In the genomic region with DNA sequence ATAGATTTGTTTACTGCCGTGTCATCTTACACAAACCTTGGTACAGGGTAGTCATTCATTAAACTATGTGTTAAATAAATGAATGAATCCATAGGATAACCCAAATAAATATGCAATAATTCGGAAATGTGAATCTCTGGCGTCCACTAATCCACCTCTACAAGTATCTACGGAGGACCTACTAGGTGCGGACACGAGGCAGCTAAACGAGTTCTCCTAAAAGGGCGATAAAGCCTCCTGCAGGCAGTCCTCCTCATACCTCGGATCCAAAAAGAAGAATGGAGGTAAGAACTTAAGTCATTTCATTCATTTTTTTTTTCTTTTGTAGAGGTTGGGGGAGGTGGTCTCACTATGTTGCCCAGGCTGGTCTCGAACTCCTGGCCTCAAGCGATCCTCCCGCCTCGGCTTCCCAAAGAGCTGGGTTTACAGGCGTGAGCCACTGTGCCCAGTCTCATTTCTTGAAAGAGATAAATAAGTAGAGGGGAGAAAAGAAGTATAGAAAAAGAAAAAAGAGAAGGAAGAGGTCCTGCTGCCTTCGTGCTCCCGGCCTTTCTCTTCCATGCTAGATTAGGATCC, we compare ENCODE assay signal across 7 cellular contexts. TPM values are rescaled to one million over a fixed set of nuclear protein-coding genes. Genes with fewer than 3 reads are reported as not detected.
DNase-seq lines count a peak whose midpoint lies in the region; ATAC-seq and TF ChIP-seq lines count a peak whose summit lies in the region.

No MANE protein-coding gene starts in this region.

- in situ Hi-C loops in HAP-1 (cut with MboI; ENCODE audit: low sequenced_read_pairs): no loop called here

- H3K36me3 Mint-ChIP-seq in WTC11: peaks cover 41% of the 10 kb centered on the region

- peak overlapping the region; percentile 97 for H3K27ac ChIP-seq in right cardiac atrium (ENCODE audit: low read length)

- peaks cover 40% of the 10 kb centered on the region for H3K36me3 ChIP-seq in HAP-1 (replicated peaks)

- H3K9me3 Mint-ChIP-seq in WTC11: no peaks in the 10 kb centered on the region
- no peaks in the 10 kb centered on the region for H3K9me3 Mint-ChIP-seq in stimulated activated naive CD8-positive, alpha-beta T cell treated with anti-CD3 and anti-CD28 coated beads, Interleukin-15, amount 100 ng/mL, for 72 hours

- no peak for ATAC-seq in WTC11
- ATAC-seq in right cardiac atrium: peak in 1 of 2 donors; percentile 2
- no peak for ATAC-seq in stimulated activated naive CD8-positive, alpha-beta T cell treated with anti-CD3 and anti-CD28 coated beads, Interleukin-15, amount 100 ng/mL, for 72 hours
- no peak for ATAC-seq in GM19467 (IDR thresholded peaks at IDR 0.05; ENCODE audit: unreplicated experiment)

- 21% methylated on average over 16 of the region's 16 CpGs for WGBS in right cardiac atrium

- POLR2A ChIA-PET in WTC11 (lab: Charles Lee): no interaction called here

- H3K4me1 ChIP-seq in HAP-1: peaks cover 10% of the 10 kb centered on the region
- peaks cover 4% of the 10 kb centered on the region for H3K4me1 ChIP-seq in right cardiac atrium (ENCODE audit: control insufficient read depth, insufficient read depth, low read length)

- intact Hi-C loops in right cardiac atrium (cut with DNase I): no loop called here

- peak overlapping the region; percentile 97 for H3K4me3 Mint-ChIP-seq in WTC11
- peak overlapping the region; percentile 96 to 97 for H3K4me3 Mint-ChIP-seq in stimulated activated naive CD8-positive, alpha-beta T cell treated with anti-CD3 and anti-CD28 coated beads, Interleukin-15, amount 100 ng/mL, for 72 hours

- H3K4me3 ChIP-seq in HAP-1 (peak overlapping the region; percentile 75), right cardiac atrium (ENCODE audit: low read length) (peak overlapping the region; percentile 97)

- CTCF ChIA-PET in WTC11 (lab: Charles Lee): interaction anchor here (2.7 kb wide), 1 partner anchor 44 kb away, joined by 9 read pairs; no protein-coding TSS in a partner anchor

- H3K4me1 Mint-ChIP-seq in WTC11: peaks cover 32% of the 10 kb centered on the region
- peaks cover 48% of the 10 kb centered on the region for H3K4me1 Mint-ChIP-seq in stimulated activated naive CD8-positive, alpha-beta T cell treated with anti-CD3 and anti-CD28 coated beads, Interleukin-15, amount 100 ng/mL, for 72 hours

- H3K27me3 Mint-ChIP-seq in WTC11 (ENCODE audit: low read depth): no peaks in the 10 kb centered on the region
- no peaks in the 10 kb centered on the region for H3K27me3 Mint-ChIP-seq in stimulated activated naive CD8-positive, alpha-beta T cell treated with anti-CD3 and anti-CD28 coated beads, Interleukin-15, amount 100 ng/mL, for 72 hours

- no peak for TF ChIP-seq CTCF in WTC11 (IDR thresholded peaks at IDR 0.05)

- no peaks in the 10 kb centered on the region for H3K9me3 ChIP-seq in HAP-1
- H3K9me3 ChIP-seq in right cardiac atrium (ENCODE audit: control insufficient read depth, low read length): no peaks in the 10 kb centered on the region

- DNase-seq in HAP-1 (ENCODE audit: low spot score in 2 of 2) (no peak), WTC11 (ENCODE audit: low spot score) (no peak), right cardiac atrium (peak in 1 of 3 donors; percentile 56), T1000 (lab: John Stamatoyannopoulos, UW) (no peak), Ammon's horn (ENCODE audit: low spot score) (no peak)
- no peak for DNase-seq in stimulated activated naive CD8-positive, alpha-beta T cell treated with anti-CD3 and anti-CD28 coated beads, Interleukin-15, amount 100 ng/mL, for 72 hours

- H3K27me3 ChIP-seq in HAP-1 (ENCODE audit: low read depth) (no peaks in the 10 kb centered on the region; the same call in 1 of the 2 replicates), right cardiac atrium (ENCODE audit: control insufficient read depth, insufficient read depth) (no peaks in the 10 kb centered on the region)

- peak overlapping the region; percentile 100 for H3K27ac Mint-ChIP-seq in WTC11
- H3K27ac Mint-ChIP-seq in stimulated activated naive CD8-positive, alpha-beta T cell treated with anti-CD3 and anti-CD28 coated beads, Interleukin-15, amount 100 ng/mL, for 72 hours: peak overlapping the region; percentile 99 to 100

TF ChIP-seq in WTC11, 78 proteins besides CTCF, POLR2A, EP300 and RAD21:
- TF ChIP-seq, protein P1, sequence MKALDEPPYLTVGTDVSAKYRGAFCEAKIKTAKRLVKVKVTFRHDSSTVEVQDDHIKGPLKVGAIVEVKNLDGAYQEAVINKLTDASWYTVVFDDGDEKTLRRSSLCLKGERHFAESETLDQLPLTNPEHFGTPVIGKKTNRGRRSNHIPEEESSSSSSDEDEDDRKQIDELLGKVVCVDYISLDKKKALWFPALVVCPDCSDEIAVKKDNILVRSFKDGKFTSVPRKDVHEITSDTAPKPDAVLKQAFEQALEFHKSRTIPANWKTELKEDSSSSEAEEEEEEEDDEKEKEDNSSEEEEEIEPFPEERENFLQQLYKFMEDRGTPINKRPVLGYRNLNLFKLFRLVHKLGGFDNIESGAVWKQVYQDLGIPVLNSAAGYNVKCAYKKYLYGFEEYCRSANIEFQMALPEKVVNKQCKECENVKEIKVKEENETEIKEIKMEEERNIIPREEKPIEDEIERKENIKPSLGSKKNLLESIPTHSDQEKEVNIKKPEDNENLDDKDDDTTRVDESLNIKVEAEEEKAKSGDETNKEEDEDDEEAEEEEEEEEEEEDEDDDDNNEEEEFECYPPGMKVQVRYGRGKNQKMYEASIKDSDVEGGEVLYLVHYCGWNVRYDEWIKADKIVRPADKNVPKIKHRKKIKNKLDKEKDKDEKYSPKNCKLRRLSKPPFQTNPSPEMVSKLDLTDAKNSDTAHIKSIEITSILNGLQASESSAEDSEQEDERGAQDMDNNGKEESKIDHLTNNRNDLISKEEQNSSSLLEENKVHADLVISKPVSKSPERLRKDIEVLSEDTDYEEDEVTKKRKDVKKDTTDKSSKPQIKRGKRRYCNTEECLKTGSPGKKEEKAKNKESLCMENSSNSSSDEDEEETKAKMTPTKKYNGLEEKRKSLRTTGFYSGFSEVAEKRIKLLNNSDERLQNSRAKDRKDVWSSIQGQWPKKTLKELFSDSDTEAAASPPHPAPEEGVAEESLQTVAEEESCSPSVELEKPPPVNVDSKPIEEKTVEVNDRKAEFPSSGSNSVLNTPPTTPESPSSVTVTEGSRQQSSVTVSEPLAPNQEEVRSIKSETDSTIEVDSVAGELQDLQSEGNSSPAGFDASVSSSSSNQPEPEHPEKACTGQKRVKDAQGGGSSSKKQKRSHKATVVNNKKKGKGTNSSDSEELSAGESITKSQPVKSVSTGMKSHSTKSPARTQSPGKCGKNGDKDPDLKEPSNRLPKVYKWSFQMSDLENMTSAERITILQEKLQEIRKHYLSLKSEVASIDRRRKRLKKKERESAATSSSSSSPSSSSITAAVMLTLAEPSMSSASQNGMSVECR (CRISPR knock-in tag; IDR thresholded peaks at IDR 0.05; ENCODE audit: borderline replicate concordance): peak; percentile 16; the same call in 1 of the 2 replicates
- no peak for TF ChIP-seq NR3C1 (CRISPR knock-in tag; conservative IDR thresholded peaks at IDR 0.05; ENCODE audit: low read depth)

RNA-seq across cellular contexts. Expression of a gene that starts 0.7 kb away (rescaled TPM):
- total RNA-seq in WTC11 (2021): 1,384 to 1,463 TPM (median 1,429 TPM) in 3 replicates
- total RNA-seq in right cardiac atrium: 100 to 1,000 TPM; 672 to 776 (median 719) TPM
- 1,345 TPM for polyA plus RNA-seq in right cardiac atrium

RNA-seq across cellular contexts. Expression of a gene that starts 10.7 kb away (rescaled TPM):
- 3.6 to 5.2 TPM (median 4.2 TPM) in 3 replicates for total RNA-seq in WTC11 (2021)
- 1 to 10 TPM; 5.4 to 7.9 (median 6.5) TPM for total RNA-seq in right cardiac atrium
- 2.6 TPM for polyA plus RNA-seq in right cardiac atrium
